In the genomic region with DNA sequence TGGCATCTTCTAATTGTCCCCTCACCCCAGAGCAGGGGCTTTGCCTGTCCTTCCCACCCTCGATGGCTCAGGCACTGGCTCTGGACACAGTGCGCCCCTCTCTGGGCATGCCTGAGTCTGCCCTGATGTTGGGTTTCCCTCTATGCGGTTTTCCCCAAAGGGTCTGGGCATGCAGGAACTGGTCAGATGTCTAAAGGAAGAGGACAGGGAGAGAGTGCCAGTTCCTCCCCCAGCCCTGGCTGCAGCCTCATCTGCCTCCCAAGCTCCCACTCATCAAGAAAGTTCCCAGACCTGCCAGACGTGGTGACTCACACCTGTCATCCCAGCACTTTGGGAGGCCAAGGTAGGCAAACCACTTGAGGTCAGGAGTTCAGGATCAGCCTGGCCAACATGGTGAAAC, we compare ENCODE assay signal across 2 cellular contexts.
TF ChIP-seq lines count a peak whose summit lies in the region.

No MANE protein-coding gene starts in this region.

TF ChIP-seq in SK-N-SH treated with all-trans-retinoic acid at 6 μM for 48 hours, 23 proteins besides CTCF, POLR2A, EP300 and RAD21 (continued from another document):
- TF ChIP-seq ZFP30 (CRISPR knock-in tag; IDR thresholded peaks at IDR 0.05) = no peak
- TF ChIP-seq ZNF70 (CRISPR knock-in tag; IDR thresholded peaks at IDR 0.05) = 0 out of 2 replicates have a peak, but pooled peaks have one; percentile 37
- no peak for TF ChIP-seq ISL1 (CRISPR knock-in tag; IDR thresholded peaks at IDR 0.05)

TF ChIP-seq in SK-N-SH, 30 proteins besides CTCF, POLR2A, EP300 and RAD21 (continued from another document):
- no peak for TF ChIP-seq REST (IDR thresholded peaks at IDR 0.05; ENCODE audit: low read depth, low read length)
- TF ChIP-seq MAX (IDR thresholded peaks at IDR 0.05; ENCODE audit: low read depth) = no peak
- no peak for TF ChIP-seq FOXM1 (IDR thresholded peaks at IDR 0.05; ENCODE audit: low read depth)
